In the genomic region with DNA sequence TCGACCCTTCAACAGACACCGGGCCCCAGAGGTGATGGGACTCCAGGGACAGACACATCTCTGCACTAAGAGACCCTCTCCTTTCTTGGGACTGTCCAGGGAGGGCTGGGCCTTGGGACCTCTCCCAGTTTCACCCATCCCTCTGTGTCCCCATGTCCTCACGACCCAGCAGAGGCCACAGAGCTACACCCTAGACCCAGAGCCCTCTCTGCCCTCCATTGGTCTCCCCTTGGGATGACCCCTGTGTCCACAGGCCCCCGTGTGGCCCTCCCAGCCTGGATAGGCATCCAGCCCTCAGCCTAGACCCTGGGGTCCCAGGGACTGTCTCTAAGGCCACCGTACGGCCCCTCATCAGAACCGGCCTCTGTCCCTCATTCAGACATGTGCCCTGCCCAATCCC, we compare ENCODE assay signal across 28 cellular contexts. TPM values are rescaled to one million over a fixed set of nuclear protein-coding genes. Genes with fewer than 3 reads are reported as not detected.
DNase-seq lines count a peak whose midpoint lies in the region; ATAC-seq and TF ChIP-seq lines count a peak whose summit lies in the region.
"Had no signal": no experiment of that assay in that cellular context is flagged by ENCODE, and none has a peak within 500 bp of the region (broad histone marks: within the 10 kb centered on the region; RNA-seq: fewer than 3 reads in every experiment).

No MANE protein-coding gene starts in this region.

- no peak for TF ChIP-seq EP300 in SK-N-SH (IDR thresholded peaks at IDR 0.05; ENCODE audit: borderline replicate concordance in 1 of 2, low read depth in 1 of 2, low read length in 1 of 2)

- no peak overlapping the region for H3K4me2 ChIP-seq in SK-N-SH
- no peak overlapping the region for H3K4me2 ChIP-seq in neuronal stem cell (ENCODE audit: insufficient read depth, low read length, poor library complexity, severe bottlenecking)
- H3K4me2 ChIP-seq: BLaER1 treated with 17β-estradiol and CSF1 and Interleukin-3, amounts not matched to agents 10 nM and 100 nM had no signal

- no peak overlapping the region for H4K8ac ChIP-seq in neuronal stem cell (ENCODE audit: low read depth, low read length)

- DNase-seq in SK-N-SH: no peak
- DNase-seq in effector memory CD8-positive, alpha-beta T cell: no peak
- no peak for DNase-seq in neuronal stem cell (ENCODE audit: low spot score)
- DNase-seq in aorta: no peak
- DNase-seq in NCI-H2196 treated with DMSO at 0.1 percent for 48 hours (lab: John Stamatoyannopoulos, UW; ENCODE audit: unreplicated experiment): no peak
- DNase-seq in foreskin fibroblast: no peak
- DNase-seq: ACHN; Caco-2; CD4-positive, alpha-beta memory T cell; DMS 273 treated with DMSO at 0.1 percent for 48 hours; DMS79 treated with DMSO at 0.1 percent for 48 hours; H7; HFFc6; MG63; NCI-H1417; NCI-H1694 treated with DMSO at 0.1 percent for 48 hours; NCI-H2081 treated with DMSO at 0.1 percent for 48 hours; NCI-H2171 treated with DMSO at 0.1 percent for 48 hours; NCI-H446; NCI-H526; OCI-M1 had no signal

- peak overlapping the region; percentile 71 for H3K14ac ChIP-seq in neuronal stem cell (ENCODE audit: low read length)

- no peaks in the 10 kb centered on the region for H3K27me3 ChIP-seq in SK-N-SH (ENCODE audit: insufficient read depth)
- H3K27me3 ChIP-seq in neuronal stem cell (ENCODE audit: control insufficient read depth in 3 of 3, insufficient read depth in 3 of 3, low read depth in 1 of 3, low read length in 3 of 3): no peaks in the 10 kb centered on the region
- no peaks in the 10 kb centered on the region for H3K27me3 ChIP-seq in aorta (ENCODE audit: control insufficient read depth in 1 of 2, insufficient read depth in 2 of 2, low read length in 1 of 2)
- H3K27me3 ChIP-seq: BLaER1 treated with 17β-estradiol and CSF1 and Interleukin-3, amounts not matched to agents 10 nM and 100 nM; MG63 had no signal

- H3K27ac ChIP-seq in SK-N-SH (ENCODE audit: low read depth in 2 of 2, low read length in 1 of 2) (no peak overlapping the region), neuronal stem cell (replicated peaks; ENCODE audit: low read length) (no peak overlapping the region), aorta (ENCODE audit: low read depth in 1 of 2, low read length in 2 of 2) (no peak overlapping the region)
- H3K27ac ChIP-seq: 22Rv1; BLaER1 treated with 17β-estradiol and CSF1 and Interleukin-3, amounts not matched to agents 10 nM and 100 nM had no signal

- peaks cover 0 to 4% of the 10 kb centered on the region in 2 donors for H3K4me1 Mint-ChIP-seq in effector memory CD8-positive, alpha-beta T cell (ENCODE audit: low read depth in 2 of 2)
- H3K4me1 Mint-ChIP-seq: CD4-positive, alpha-beta memory T cell had no signal

- TF ChIP-seq CTCF in SK-N-SH (IDR thresholded peaks at IDR 0.05) (no peak), foreskin fibroblast (IDR thresholded peaks at IDR 0.05; ENCODE audit: low read depth, low read length) (no peak)

- H3K9me2 ChIP-seq in SK-N-SH: no peaks in the 10 kb centered on the region

- no peaks in the 10 kb centered on the region for H3K79me2 ChIP-seq in SK-N-SH (ENCODE audit: insufficient read depth)

- no peak overlapping the region for H2BK120ac ChIP-seq in neuronal stem cell (ENCODE audit: low read depth, low read length)

- H3K9me3 Mint-ChIP-seq in effector memory CD8-positive, alpha-beta T cell: no peaks in the 10 kb centered on the region
- H3K9me3 Mint-ChIP-seq: CD4-positive, alpha-beta memory T cell; HFFc6 had no signal

- WGBS in SK-N-SH (ENCODE audit: low lambda C conversion rate): 91% methylated on average over 6 of the region's 7 CpGs
- no CpG with 5 or more reads among the region's 7 CpGs for WGBS in neuronal stem cell (ENCODE audit: extremely low coverage in 2 of 2, insufficient read length in 2 of 2, insufficient replicate concordance in 1 of 2), 2 donors
- 78 to 81% methylated on average over 7 of the region's 7 CpGs for WGBS in aorta, 2 donors

- H2AFZ ChIP-seq in SK-N-SH (ENCODE audit: low read depth): no peak overlapping the region
- H2AFZ ChIP-seq in neuronal stem cell (ENCODE audit: low read length): no peak overlapping the region

- H3K23ac ChIP-seq in neuronal stem cell (ENCODE audit: low read depth, low read length, poor library complexity): peak overlapping the region; percentile 65

- no peaks in the 10 kb centered on the region; a peak in 1 of 4 replicates for H3K4me1 ChIP-seq in SK-N-SH (ENCODE audit: control insufficient read depth in 1 of 2, insufficient read depth in 2 of 2, low read depth in 1 of 2, low read length in 1 of 2)
- no peaks in the 10 kb centered on the region for H3K4me1 ChIP-seq in neuronal stem cell (ENCODE audit: control insufficient read depth in 2 of 2, insufficient read depth in 1 of 2, low read depth in 1 of 2, low read length in 2 of 2)
- H3K4me1 ChIP-seq in aorta (ENCODE audit: control insufficient read depth in 1 of 2, insufficient read depth in 2 of 2, low read length in 2 of 2): no peaks in the 10 kb centered on the region
- H3K4me1 ChIP-seq: BLaER1 treated with 17β-estradiol and CSF1 and Interleukin-3, amounts not matched to agents 10 nM and 100 nM; Caco-2 had no signal

- POLR2A ChIA-PET in SK-N-SH (lab: Yijun Ruan, JAX): no interaction called here

- no peak overlapping the region for H4K91ac ChIP-seq in neuronal stem cell (ENCODE audit: low read depth, low read length, poor library complexity)

- H3K79me1 ChIP-seq in neuronal stem cell (ENCODE audit: low read depth, low read length): no peaks in the 10 kb centered on the region

- no peak overlapping the region for H3K4ac ChIP-seq in neuronal stem cell (ENCODE audit: low read length)

- H3K27me3 Mint-ChIP-seq in effector memory CD8-positive, alpha-beta T cell: no peaks in the 10 kb centered on the region
- H3K27me3 Mint-ChIP-seq: CD4-positive, alpha-beta memory T cell had no signal

- H3K36me3 ChIP-seq in SK-N-SH (replicated peaks in 1 of 2; ENCODE audit: control insufficient read depth in 1 of 2, insufficient read depth in 2 of 2, low read length in 1 of 2) (no peaks in the 10 kb centered on the region), neuronal stem cell (replicated peaks in 1 of 2; ENCODE audit: control insufficient read depth in 2 of 2, insufficient read depth in 2 of 2, low read length in 2 of 2) (no peaks in the 10 kb centered on the region), aorta (ENCODE audit: control insufficient read depth in 1 of 2, insufficient read depth in 2 of 2, low read length in 1 of 2) (no peaks in the 10 kb centered on the region)
- H3K36me3 ChIP-seq: MG63 had no signal

- CTCF ChIA-PET in SK-N-SH (lab: Yijun Ruan, JAX): no interaction called here

- no peak overlapping the region for H2AK5ac ChIP-seq in neuronal stem cell (ENCODE audit: low read depth, low read length)

- peak overlapping the region; percentile 61 to 86 for H3K27ac Mint-ChIP-seq in effector memory CD8-positive, alpha-beta T cell
- H3K27ac Mint-ChIP-seq: HFFc6 had no signal

- H2BK12ac ChIP-seq in neuronal stem cell (ENCODE audit: low read length): no peak overlapping the region

- TF ChIP-seq RAD21 in SK-N-SH (IDR thresholded peaks at IDR 0.05; ENCODE audit: low read length): no peak

- intact Hi-C loops in aorta (cut with DNase I): no loop called here

- peak; percentile 20; the same call in 2 of the 3 replicates for ATAC-seq in SK-N-SH treated with all-trans-retinoic acid at 6 μM for 48 hours
- no peak for ATAC-seq in effector memory CD8-positive, alpha-beta T cell (replicated peaks)
- peak; percentile 24 for ATAC-seq in aorta (ENCODE audit: low FRiP score)
- ATAC-seq in GM21367 (IDR thresholded peaks at IDR 0.05; ENCODE audit: unreplicated experiment): no peak
- ATAC-seq: GM12878, K562 had no signal

- H3K9me3 ChIP-seq in SK-N-SH (no peaks in the 10 kb centered on the region), neuronal stem cell (replicated peaks in 1 of 2; ENCODE audit: control insufficient read depth in 2 of 2, insufficient read depth in 1 of 2, low read depth in 1 of 2, low read length in 2 of 2) (no peaks in the 10 kb centered on the region), aorta (ENCODE audit: control insufficient read depth, low read length) (no peaks in the 10 kb centered on the region)
- H3K9me3 ChIP-seq: BLaER1 treated with 17β-estradiol and CSF1 and Interleukin-3, amounts not matched to agents 10 nM and 100 nM; Caco-2; MG63 had no signal

- H3K4me3 ChIP-seq in SK-N-SH (ENCODE audit: low read depth in 2 of 2, low read length in 1 of 2) (no peak overlapping the region), neuronal stem cell (ENCODE audit: low read length in 2 of 2) (no peak overlapping the region), aorta (ENCODE audit: low read length in 2 of 2) (no peak overlapping the region), foreskin fibroblast (ENCODE audit: low read depth in 1 of 2, low read length in 2 of 2) (no peak overlapping the region)
- H3K4me3 ChIP-seq: BLaER1 treated with 17β-estradiol and CSF1 and Interleukin-3, amounts not matched to agents 10 nM and 100 nM; GM12878; K562; MG63 had no signal

- H2BK5ac ChIP-seq in neuronal stem cell (ENCODE audit: low read length): no peak overlapping the region

- H3F3A ChIP-seq in SK-N-SH (replicated peaks; ENCODE audit: insufficient read depth): no peaks in the 10 kb centered on the region

- H3K18ac ChIP-seq in neuronal stem cell (ENCODE audit: low read length): no peak overlapping the region

- H2BK15ac ChIP-seq in neuronal stem cell (ENCODE audit: low read length): no peak overlapping the region

- no peaks in the 10 kb centered on the region for H4K20me1 ChIP-seq in SK-N-SH (ENCODE audit: insufficient read depth)
- H4K20me1 ChIP-seq: BLaER1 treated with 17β-estradiol and CSF1 and Interleukin-3, amounts not matched to agents 10 nM and 100 nM had no signal

- H3K9ac ChIP-seq in SK-N-SH (no peak overlapping the region), neuronal stem cell (ENCODE audit: low read depth, low read length, poor library complexity) (no peak overlapping the region)
- H3K9ac ChIP-seq: BLaER1 treated with 17β-estradiol and CSF1 and Interleukin-3, amounts not matched to agents 10 nM and 100 nM had no signal

- H3K36me3 Mint-ChIP-seq in effector memory CD8-positive, alpha-beta T cell (ENCODE audit: insufficient read depth): peaks cover 10% of the 10 kb centered on the region

- H3K4me3 Mint-ChIP-seq in effector memory CD8-positive, alpha-beta T cell: no peak overlapping the region
- H3K4me3 Mint-ChIP-seq: CD4-positive, alpha-beta memory T cell; HFFc6 had no signal

RNA-seq across cellular contexts. Expression of a gene that starts 7.5 kb away (rescaled TPM):
- polyA plus RNA-seq in SK-N-SH (2012; rRNA removed) (0.21 and 0.41 TPM in 2 replicates), aorta (under 1 TPM in 1 of 2 donors, not detected in 1; 0.38 TPM)
- polyA plus RNA-seq in SK-N-SH (2012; cell fraction: cytosol; rRNA removed): 0.10 and 0.12 TPM in 2 replicates
- polyA plus RNA-seq in SK-N-SH (2012; cell fraction: nucleus; rRNA removed): 2.4 and 2.6 TPM in 2 replicates
- 0.26 TPM for polyA plus RNA-seq in neuronal stem cell (2013, experiment 1 of 2)
- 0.26 TPM for polyA plus RNA-seq in neuronal stem cell (2013, experiment 2 of 2)
- total RNA-seq in aorta: 1 to 10 TPM in 1 of 2 donors, not detected in 1; 1.4 TPM
- total RNA-seq: GM12878, H7, LHCN-M2 had no signal
- polyA plus RNA-seq: CD4-positive, alpha-beta memory T cell; GM12878 had no signal

RNA-seq across cellular contexts. Expression of a gene that starts 51.2 kb away (rescaled TPM):
- polyA plus RNA-seq in SK-N-SH (2012; rRNA removed): not detected in 2 replicates
- polyA plus RNA-seq in SK-N-SH (2012; cell fraction: cytosol; rRNA removed): under 0.01 TPM in 1 of 2 replicates, not detected in the other
- not detected in 2 replicates for polyA plus RNA-seq in SK-N-SH (2012; cell fraction: nucleus; rRNA removed)
- polyA plus RNA-seq in neuronal stem cell (2013, experiment 1 of 2): not detected
- not detected for polyA plus RNA-seq in neuronal stem cell (2013, experiment 2 of 2)
- 1 to 10 TPM; 1.2 to 1.4 TPM for total RNA-seq in aorta
- polyA plus RNA-seq in aorta: under 1 TPM; 0.59 to 0.63 TPM
- total RNA-seq: Caco-2, H7, HFFc6, K562, LHCN-M2 had no signal
- polyA plus RNA-seq: K562 had no signal

RNA-seq across cellular contexts. Expression of a gene that starts 59.6 kb away (rescaled TPM):
- polyA plus RNA-seq in SK-N-SH (2012; rRNA removed): not detected in 2 replicates
- not detected in 2 replicates for polyA plus RNA-seq in SK-N-SH (2012; cell fraction: cytosol; rRNA removed)
- polyA plus RNA-seq in SK-N-SH (2012; cell fraction: nucleus; rRNA removed): 0.22 TPM in 1 of 2 replicates, not detected in the other
- polyA plus RNA-seq in neuronal stem cell (2013, experiment 1 of 2): not detected
- polyA plus RNA-seq in neuronal stem cell (2013, experiment 2 of 2): not detected
- total RNA-seq in aorta: not detected
- not detected for polyA plus RNA-seq in aorta
- total RNA-seq: Caco-2; CD4-positive, alpha-beta memory T cell; GM12878; H7; HFFc6; LHCN-M2 had no signal
- polyA plus RNA-seq: CD4-positive, alpha-beta memory T cell; GM12878 had no signal

Comparison
In these comparisons a context has a peak if more than half of its experiments do, and no peak if none do; other contexts are left out.
1. ATAC-seq: peak in SK-N-SH treated with all-trans-retinoic acid at 6 μM for 48 hours (single experiment) and aorta (single experiment); none in effector memory CD8-positive, alpha-beta T cell (single experiment) and GM21367 (single experiment).